31 cellular contexts compared by ENCODE assay signal in the genomic region with DNA sequence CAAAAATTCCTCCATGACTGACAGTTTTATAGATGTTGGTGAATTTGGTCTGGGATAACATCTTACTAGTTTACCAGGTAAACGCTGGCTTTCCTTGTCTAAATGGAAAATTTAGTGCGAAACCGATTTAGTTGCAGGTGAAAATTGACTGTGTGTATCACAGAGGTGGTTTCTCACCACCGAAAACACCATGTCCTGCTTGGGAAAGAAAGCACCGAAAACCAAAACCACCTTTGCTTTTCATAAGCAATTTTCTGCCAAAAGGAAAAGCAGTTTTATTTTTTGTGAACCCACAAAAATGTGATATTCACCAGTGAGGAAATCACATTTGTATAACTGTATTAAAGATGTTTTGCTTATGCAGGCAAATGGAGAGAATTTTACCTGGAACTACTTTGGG.
"Had no signal": no experiment of that assay in that cellular context is flagged by ENCODE, and none has a peak within 500 bp of the region (broad histone marks: within the 10 kb centered on the region; RNA-seq: fewer than 3 reads in every experiment).

No MANE protein-coding gene starts in this region.

- H3K4me1 Mint-ChIP-seq: T-cell had no signal

- H3K27ac Mint-ChIP-seq: T-cell had no signal

- H3K4me3 Mint-ChIP-seq: T-cell had no signal

- H3K4me3 ChIP-seq: MG63, PC-9, SJCRH30, SK-N-MC had no signal

- ATAC-seq: Panc1, Right ventricle myocardium inferior, SK-N-SH treated with all-trans-retinoic acid at 6 μM for 48 hours, T-cell had no signal

- H3K9me3 ChIP-seq: MG63, SJCRH30 had no signal

- H2AFZ ChIP-seq: PC-9 had no signal

- H3K27ac ChIP-seq: PC-9, RWPE1, SJCRH30, SK-N-MC had no signal

- H3K36me3 Mint-ChIP-seq: T-cell had no signal

- H3K36me3 ChIP-seq: MG63, SJCRH30 had no signal

- H3K27me3 ChIP-seq: MG63, SJCRH30 had no signal

- H3K4me1 ChIP-seq: SJCRH30 had no signal

- H3K4me2 ChIP-seq: PC-9 had no signal

- H3K9me3 Mint-ChIP-seq: T-cell had no signal

- DNase-seq: Kasumi-1, MG63, MV-4-11, NCI-H1092, NCI-H1105, NCI-H1417 treated with DMSO at 0.1 percent for 48 hours, NCI-H1436 treated with DMSO at 0.1 percent for 48 hours, NCI-H1694 treated with DMSO at 0.1 percent for 48 hours, NCI-H187 treated with DMSO at 0.1 percent for 48 hours, NCI-H2029, NCI-H2081, NCI-H2171 treated with DMSO at 0.1 percent for 48 hours, NCI-H2227 treated with DMSO at 0.1 percent for 48 hours, NCI-H345, NCI-H446 treated with DMSO at 0.1 percent for 48 hours, NCI-H510A, NCI-H524, NCI-H526, NCI-H69, NCI-H748 treated with DMSO at 0.1 percent for 48 hours, NCI-H82, PC-9, SHP77, SIG-M5, T-cell had no signal
